10 cellular contexts compared by ENCODE assay signal in the genomic region with DNA sequence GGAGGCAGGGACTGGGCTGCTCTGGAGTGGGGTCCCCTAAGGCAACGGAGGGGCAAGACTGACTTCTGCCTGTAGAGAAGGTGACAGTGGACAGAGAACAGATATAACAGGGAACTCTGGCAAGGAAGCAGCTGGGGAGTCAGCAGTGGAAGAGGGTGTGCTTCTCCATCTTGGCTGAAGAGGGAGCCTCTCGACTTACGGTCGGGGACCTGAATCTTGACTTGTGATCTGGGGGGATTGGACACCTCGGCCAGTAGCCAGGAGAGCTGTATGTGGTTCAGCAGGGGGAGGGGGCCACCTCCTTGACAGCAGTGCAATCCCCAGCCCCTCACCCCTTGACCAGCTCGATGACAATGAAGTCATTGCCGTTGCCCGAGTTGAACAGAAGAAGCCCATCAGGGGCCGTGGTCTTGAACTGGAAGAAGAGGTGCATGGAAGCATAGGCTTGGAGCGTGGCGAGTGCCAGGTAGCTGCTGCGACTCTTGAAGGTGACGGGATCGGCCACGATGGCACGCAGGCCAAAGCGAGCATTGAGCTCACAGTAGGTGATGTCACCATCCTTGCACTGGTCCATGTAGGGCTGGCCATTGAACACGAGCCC.
DNase-seq lines count a peak whose midpoint lies in the region; ATAC-seq and TF ChIP-seq lines count a peak whose summit lies in the region.
"Had no signal": no experiment of that assay in that cellular context is flagged by ENCODE, and none has a peak within 500 bp of the region (broad histone marks: within the 10 kb centered on the region; RNA-seq: fewer than 3 reads in every experiment).

No MANE protein-coding gene starts in this region.

- no peaks in the 10 kb centered on the region for H3K36me3 Mint-ChIP-seq in chondrocyte (ENCODE audit: low read depth)
- H3K36me3 Mint-ChIP-seq in activated T-cell treated with anti-CD3 and anti-CD28 coated beads, Interleukin-2, amount 50 U/mL, for 4 hours (ENCODE audit: insufficient read depth), result no peaks in the 10 kb centered on the region
- H3K36me3 Mint-ChIP-seq: activated naive CD8-positive, alpha-beta T cell had no signal

- no peak overlapping the region for H3K9ac ChIP-seq in parathyroid adenoma

- peak; percentile 59 for DNase-seq in GM10248 (ENCODE audit: extremely low spot score)
- no peak for DNase-seq in LNCaP clone FGC (ENCODE audit: low read depth)
- no peak for DNase-seq in chondrocyte (ENCODE audit: low spot score)
- no peak for DNase-seq in stimulated activated CD4-positive, alpha-beta T cell treated with anti-CD3 and anti-CD28 coated beads, Interleukin-1b, Interleukin-23, amount 100 ng/mL, for 48 hours
- no peak for DNase-seq in activated T-cell treated with anti-CD3 and anti-CD28 coated beads, Interleukin-2, amount 50 U/mL, for 4 hours
- DNase-seq in stimulated activated naive CD8-positive, alpha-beta T cell treated with anti-CD3 and anti-CD28 coated beads, Interleukin-15, Interleukin-2, amounts not matched to agents 100 U/mL and 50 U/mL, for 24 hours, result no peak

- H3K9me3 ChIP-seq in parathyroid adenoma (ENCODE audit: control insufficient read depth, low read length), result no peaks in the 10 kb centered on the region
- H3K9me3 ChIP-seq: prostate gland had no signal

- H3K9me3 Mint-ChIP-seq in chondrocyte (ENCODE audit: low read depth), result no peaks in the 10 kb centered on the region
- no peaks in the 10 kb centered on the region for H3K9me3 Mint-ChIP-seq in activated T-cell treated with anti-CD3 and anti-CD28 coated beads, Interleukin-2, amount 50 U/mL, for 4 hours

- no peak overlapping the region for H2AFZ ChIP-seq in parathyroid adenoma

- H3K4me3 Mint-ChIP-seq in chondrocyte (ENCODE audit: unreplicated experiment), result no peak overlapping the region
- no peak overlapping the region for H3K4me3 Mint-ChIP-seq in activated T-cell treated with anti-CD3 and anti-CD28 coated beads, Interleukin-2, amount 50 U/mL, for 4 hours
- H3K4me3 Mint-ChIP-seq: activated naive CD8-positive, alpha-beta T cell had no signal

- POLR2A ChIA-PET in GM10248 (lab: Yijun Ruan, JAX), result no interaction called here

- no peak overlapping the region for H3K4me2 ChIP-seq in parathyroid adenoma (ENCODE audit: low read length)

- peaks cover 17% of the 10 kb centered on the region for H3K27me3 Mint-ChIP-seq in chondrocyte (ENCODE audit: low read depth)
- peaks cover 30% of the 10 kb centered on the region for H3K27me3 Mint-ChIP-seq in activated T-cell treated with anti-CD3 and anti-CD28 coated beads, Interleukin-2, amount 50 U/mL, for 4 hours (ENCODE audit: low read depth)

- no peaks in the 10 kb centered on the region for H3K36me3 ChIP-seq in parathyroid adenoma (ENCODE audit: control insufficient read depth, insufficient read depth, low read length)
- H3K36me3 ChIP-seq: prostate gland had no signal

- no peaks in the 10 kb centered on the region for H3K4me1 ChIP-seq in parathyroid adenoma
- H3K4me1 ChIP-seq: prostate gland had no signal

- peak; percentile 31 for TF ChIP-seq CTCF in GM10248 (IDR thresholded peaks at IDR 0.05; ENCODE audit: control extremely low read depth, extremely low read depth, low read depth, missing control alignments)
- peak; percentile 44 for TF ChIP-seq CTCF in LNCaP clone FGC (IDR thresholded peaks at IDR 0.05; ENCODE audit: control insufficient read depth, extremely low read depth, insufficient read depth)
- TF ChIP-seq CTCF in chondrocyte (IDR thresholded peaks at IDR 0.05), result peak; percentile 75
- peak; percentile 11 for TF ChIP-seq CTCF in parathyroid adenoma (IDR thresholded peaks at IDR 0.05)

- H3K4me1 Mint-ChIP-seq in chondrocyte (ENCODE audit: low read depth), result no peaks in the 10 kb centered on the region
- H3K4me1 Mint-ChIP-seq in activated T-cell treated with anti-CD3 and anti-CD28 coated beads, Interleukin-2, amount 50 U/mL, for 4 hours (ENCODE audit: low read depth), result no peaks in the 10 kb centered on the region

- H3K79me2 ChIP-seq in parathyroid adenoma, result no peaks in the 10 kb centered on the region

- CTCF ChIA-PET in GM10248 (lab: Yijun Ruan, JAX), result interaction anchor here (1.1 to 3.6 kb wide), 15 partner anchors 8 to 202 kb away, joined by 3 to 22 read pairs (median 6); no protein-coding TSS in a partner anchor

- no peak overlapping the region for H3K27ac ChIP-seq in parathyroid adenoma
- H3K27ac ChIP-seq: prostate gland had no signal

- H3K4me3 ChIP-seq in LNCaP clone FGC (ENCODE audit: low read depth, low read length) (no peak overlapping the region), parathyroid adenoma (ENCODE audit: low read depth, low read length) (no peak overlapping the region)
- H3K4me3 ChIP-seq: prostate gland had no signal

- H3K27me3 ChIP-seq in parathyroid adenoma (ENCODE audit: control insufficient read depth, insufficient read depth, low read length), result no peaks in the 10 kb centered on the region

- H3K27ac Mint-ChIP-seq in chondrocyte (ENCODE audit: unreplicated experiment), result no peak overlapping the region
- H3K27ac Mint-ChIP-seq: activated naive CD8-positive, alpha-beta T cell had no signal

- ATAC-seq in activated T-cell treated with anti-CD3 and anti-CD28 coated beads, Interleukin-2, amount 50 U/mL, for 4 hours, result no peak
- no peak for ATAC-seq in stimulated activated naive CD8-positive, alpha-beta T cell treated with anti-CD3 and anti-CD28 coated beads, Interleukin-15, Interleukin-2, amounts not matched to agents 100 U/mL and 50 U/mL, for 24 hours
- ATAC-seq in GM18907 (IDR thresholded peaks at IDR 0.05; ENCODE audit: unreplicated experiment), result no peak

Comparison
In these comparisons a context has a peak if more than half of its experiments do, and no peak if none do; other contexts are left out.
1. CTCF ChIP-seq: peak in every context shown above with its lines; median percentile 75 in chondrocyte; 44 in LNCaP clone FGC; 31 in GM10248; 11 in parathyroid adenoma.